ENCODE assay signal across 15 cellular contexts in genomic region chr9:111668026-111668573, GRCh38. TPM values are rescaled to one million over a fixed set of nuclear protein-coding genes. Genes with fewer than 3 reads are reported as not detected.
DNase-seq lines count a peak whose midpoint lies in the region; TF ChIP-seq lines count a peak whose summit lies in the region.
"Had no signal": no experiment of that assay in that cellular context is flagged by ENCODE, and none has a peak within 500 bp of the region (broad histone marks: within the 10 kb centered on the region; RNA-seq: fewer than 3 reads in every experiment).

No MANE protein-coding gene starts in this region.

- H3K4me3 Mint-ChIP-seq in chondrocyte (ENCODE audit: unreplicated experiment) (no peak overlapping the region), nephron progenitor cell (no peak overlapping the region)
- H3K4me3 Mint-ChIP-seq: CD14-positive monocyte; CD4-positive, alpha-beta memory T cell; HFFc6; IgD-negative memory B cell had no signal

- H3K27me3 Mint-ChIP-seq in chondrocyte (ENCODE audit: low read depth): no peaks in the 10 kb centered on the region
- H3K27me3 Mint-ChIP-seq in nephron progenitor cell (ENCODE audit: low read depth, poor library complexity): peaks cover 8% of the 10 kb centered on the region
- H3K27me3 Mint-ChIP-seq: CD4-positive, alpha-beta memory T cell; IgD-negative memory B cell had no signal

- H3K9me3 Mint-ChIP-seq in chondrocyte (ENCODE audit: low read depth): no peaks in the 10 kb centered on the region
- H3K9me3 Mint-ChIP-seq in nephron progenitor cell: no peaks in the 10 kb centered on the region
- H3K9me3 Mint-ChIP-seq: CD14-positive monocyte; CD4-positive, alpha-beta memory T cell; HFFc6; IgD-negative memory B cell had no signal

- H3K4me1 Mint-ChIP-seq in chondrocyte (ENCODE audit: low read depth) (peaks cover 5% of the 10 kb centered on the region), nephron progenitor cell (peaks cover 12% of the 10 kb centered on the region)

- TF ChIP-seq CTCF in chondrocyte (IDR thresholded peaks at IDR 0.05) (no peak), nephron progenitor cell (IDR thresholded peaks at IDR 0.05) (no peak)

- H3K36me3 Mint-ChIP-seq in chondrocyte (ENCODE audit: low read depth) (peaks cover 17% of the 10 kb centered on the region), nephron progenitor cell (ENCODE audit: low read depth) (peaks cover 46% of the 10 kb centered on the region)

- H3K27ac Mint-ChIP-seq in chondrocyte (ENCODE audit: unreplicated experiment) (peak overlapping the region; percentile 17), nephron progenitor cell (peak overlapping the region; percentile 61)
- H3K27ac Mint-ChIP-seq: CD4-positive, alpha-beta memory T cell; HFFc6 had no signal

- DNase-seq in LHCN-M2 (ENCODE audit: low read depth): peak; percentile 56
- DNase-seq in chondrocyte (ENCODE audit: low spot score): no peak
- DNase-seq in nephron progenitor cell: no peak
- no peak for DNase-seq in HuH-7.5 (ENCODE audit: low spot score)
- DNase-seq in NCI-H1105 treated with DMSO at 0.1 percent for 48 hours (lab: John Stamatoyannopoulos, UW): no peak
- DNase-seq in COR-L47 (lab: John Stamatoyannopoulos, UW): no peak
- DNase-seq: Calu3; CD4-positive, alpha-beta memory T cell; DMS79 treated with DMSO at 0.1 percent for 48 hours; GF-D8; GOT3; H7; HFFc6 had no signal

RNA-seq across cellular contexts. Expression of gene GNG10, which starts 6.7 kb away (rescaled TPM):
- total RNA-seq in LHCN-M2 (2014; rRNA removed) (117 and 122 TPM in 2 replicates), chondrocyte (35.7 to 37.5 TPM (median 36.1 TPM) in 3 replicates)
- 32.5 TPM for polyA plus RNA-seq in LHCN-M2 (2012)

RNA-seq across cellular contexts. Expression of gene DNAJC25, which starts 37.0 kb away (rescaled TPM):
- total RNA-seq in LHCN-M2 (2014; rRNA removed) (9.0 and 12.9 TPM in 2 replicates), chondrocyte (6.5 to 9.1 TPM (median 6.9 TPM) in 3 replicates)
- 4.2 TPM for polyA plus RNA-seq in LHCN-M2 (2012)
